ENCODE assay signal across 12 cellular contexts in genomic region chr2:54595161-54595803, GRCh38.
A peak's percentile ranks its signal among the peaks of the same experiment; 100 is the strongest.
DNase-seq lines count a peak whose midpoint lies in the region; ATAC-seq lines count a peak whose summit lies in the region.
"Had no signal": no experiment of that assay in that cellular context is flagged by ENCODE, and none has a peak within 500 bp of the region (broad histone marks: within the 10 kb centered on the region; RNA-seq: fewer than 3 reads in every experiment).

No MANE protein-coding gene starts in this region.

- H3K36me3 Mint-ChIP-seq in stimulated activated naive CD8-positive, alpha-beta T cell treated with anti-CD3 and anti-CD28 coated beads, Interleukin-15, Interleukin-2, amounts not matched to agents 100 ng/mL and 50 ng/mL, for 24 hours (ENCODE audit: low read depth) = peaks cover 21% of the 10 kb centered on the region
- H3K36me3 Mint-ChIP-seq in activated naive CD8-positive, alpha-beta T cell treated with anti-CD3 and anti-CD28 coated beads for 36 hours = peaks cover 33% of the 10 kb centered on the region
- peaks cover 0 to 18% (median 16%) of the 10 kb centered on the region in 3 donors for H3K36me3 Mint-ChIP-seq in naive thymus-derived CD8-positive, alpha-beta T cell

- POLR2A ChIA-PET in naive thymus-derived CD8-positive, alpha-beta T cell (lab: Charles Lee) = interaction anchor here (0.6 to 6.7 kb wide), 7 partner anchors 10 to 796 kb away, joined by 3 to 68 read pairs (median 5); no protein-coding TSS in a partner anchor

- no peaks in the 10 kb centered on the region for H3K27me3 Mint-ChIP-seq in stimulated activated naive CD8-positive, alpha-beta T cell treated with anti-CD3 and anti-CD28 coated beads, Interleukin-15, Interleukin-2, amounts not matched to agents 100 ng/mL and 50 ng/mL, for 24 hours
- no peaks in the 10 kb centered on the region for H3K27me3 Mint-ChIP-seq in activated naive CD8-positive, alpha-beta T cell treated with anti-CD3 and anti-CD28 coated beads for 36 hours
- no peaks in the 10 kb centered on the region for H3K27me3 Mint-ChIP-seq in naive thymus-derived CD8-positive, alpha-beta T cell

- H3K27ac Mint-ChIP-seq in stimulated activated naive CD8-positive, alpha-beta T cell treated with anti-CD3 and anti-CD28 coated beads, Interleukin-15, Interleukin-2, amounts not matched to agents 100 ng/mL and 50 ng/mL, for 24 hours = peak overlapping the region; percentile 94
- H3K27ac Mint-ChIP-seq in activated naive CD8-positive, alpha-beta T cell treated with anti-CD3 and anti-CD28 coated beads for 36 hours = peak overlapping the region; percentile 98
- H3K27ac Mint-ChIP-seq in naive thymus-derived CD8-positive, alpha-beta T cell = peak overlapping the region; percentile 95 to 99 (median 98)

- ATAC-seq in stimulated activated naive CD8-positive, alpha-beta T cell treated with anti-CD3 and anti-CD28 coated beads, Interleukin-15, Interleukin-2, amounts not matched to agents 100 U/mL and 50 U/mL, for 24 hours = no peak
- ATAC-seq in naive thymus-derived CD8-positive, alpha-beta T cell = no peak

- H3K9me3 Mint-ChIP-seq in stimulated activated naive CD8-positive, alpha-beta T cell treated with anti-CD3 and anti-CD28 coated beads, Interleukin-15, Interleukin-2, amounts not matched to agents 100 ng/mL and 50 ng/mL, for 24 hours = no peaks in the 10 kb centered on the region
- no peaks in the 10 kb centered on the region for H3K9me3 Mint-ChIP-seq in activated naive CD8-positive, alpha-beta T cell treated with anti-CD3 and anti-CD28 coated beads for 36 hours
- no peaks in the 10 kb centered on the region for H3K9me3 Mint-ChIP-seq in naive thymus-derived CD8-positive, alpha-beta T cell

- peak overlapping the region; percentile 74 for H3K4me3 Mint-ChIP-seq in stimulated activated naive CD8-positive, alpha-beta T cell treated with anti-CD3 and anti-CD28 coated beads, Interleukin-15, Interleukin-2, amounts not matched to agents 100 ng/mL and 50 ng/mL, for 24 hours
- peak overlapping the region; percentile 27 for H3K4me3 Mint-ChIP-seq in activated naive CD8-positive, alpha-beta T cell treated with anti-CD3 and anti-CD28 coated beads for 36 hours
- H3K4me3 Mint-ChIP-seq in naive thymus-derived CD8-positive, alpha-beta T cell = peak overlapping the region; percentile 71 to 91 (median 86)

- peaks cover 94% of the 10 kb centered on the region for H3K4me1 Mint-ChIP-seq in stimulated activated naive CD8-positive, alpha-beta T cell treated with anti-CD3 and anti-CD28 coated beads, Interleukin-15, Interleukin-2, amounts not matched to agents 100 ng/mL and 50 ng/mL, for 24 hours (ENCODE audit: low read depth)
- peaks cover 85% of the 10 kb centered on the region for H3K4me1 Mint-ChIP-seq in activated naive CD8-positive, alpha-beta T cell treated with anti-CD3 and anti-CD28 coated beads for 36 hours
- H3K4me1 Mint-ChIP-seq in naive thymus-derived CD8-positive, alpha-beta T cell = peaks cover 58 to 99% (median 95%) of the 10 kb centered on the region in 4 donors

- DNase-seq in stimulated activated naive CD8-positive, alpha-beta T cell treated with anti-CD3 and anti-CD28 coated beads, Interleukin-15, Interleukin-2, amounts not matched to agents 100 U/mL and 50 U/mL, for 24 hours = no peak
- no peak for DNase-seq in activated naive CD8-positive, alpha-beta T cell treated with anti-CD3 and anti-CD28 coated beads for 36 hours
- DNase-seq in naive thymus-derived CD8-positive, alpha-beta T cell = no peak
- no peak for DNase-seq in EL
- no peak for DNase-seq in AML-193 (lab: John Stamatoyannopoulos, UW)
- DNase-seq in germinal center (ENCODE audit: low spot score) = no peak
- no peak for DNase-seq in foreskin melanocyte
- DNase-seq: GOT3, mesenchymal stem cell, NCI-H2029 treated with DMSO at 0.1 percent for 48 hours, SHP77 had no signal

Comparison
In these comparisons a context has a peak if more than half of its experiments do, and no peak if none do; other contexts are left out.
1. H3K4me3 Mint-ChIP-seq: peak in every context shown above with its lines; median percentile 86 in naive thymus-derived CD8-positive, alpha-beta T cell; 74 in stimulated activated naive CD8-positive, alpha-beta T cell treated with anti-CD3 and anti-CD28 coated beads, Interleukin-15, Interleukin-2, amounts not matched to agents 100 ng/mL and 50 ng/mL, for 24 hours; 27 in activated naive CD8-positive, alpha-beta T cell treated with anti-CD3 and anti-CD28 coated beads for 36 hours.